16 cellular contexts compared by ENCODE assay signal in the genomic region with DNA sequence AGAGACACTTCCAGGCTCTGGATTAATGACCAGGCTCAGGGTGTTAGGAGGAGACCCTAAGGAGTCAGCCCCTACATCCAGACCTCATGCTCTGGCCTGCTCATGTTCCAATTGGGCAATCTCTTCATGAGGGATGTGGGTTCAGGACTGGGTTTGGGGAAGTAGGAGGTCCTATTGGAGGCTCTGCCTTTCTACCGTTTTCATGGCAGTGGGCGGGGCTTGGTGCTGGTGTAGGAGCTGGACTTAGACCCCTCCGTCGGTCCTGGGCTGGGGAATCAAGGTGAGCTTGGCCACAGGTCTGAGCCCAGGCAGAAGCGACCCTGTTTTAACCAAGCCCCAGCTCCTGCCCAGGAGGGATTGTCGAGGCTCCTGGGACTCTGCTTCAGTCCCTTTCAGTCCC.
"Had no signal": no experiment of that assay in that cellular context is flagged by ENCODE, and none has a peak within 500 bp of the region (broad histone marks: within the 10 kb centered on the region; RNA-seq: fewer than 3 reads in every experiment).

No MANE protein-coding gene starts in this region.

- H3K4me3 ChIP-seq: gastrocnemius medialis, heart right ventricle had no signal

- DNase-seq: activated CD4-positive, alpha-beta T cell treated with anti-CD3 and anti-CD28 coated beads, Interleukin-2, amount 50 U/mL, for 1 hour; activated CD8-positive, alpha-beta memory T cell treated with anti-CD3 and anti-CD28 coated beads for 24 hours; activated naive CD4-positive, alpha-beta T cell; activated naive CD8-positive, alpha-beta T cell treated with anti-CD3 and anti-CD28 coated beads, Interleukin-2, amount 10 ng/mL, durations not matched to agents 7 days and 5 days; endodermal cell; gastrocnemius medialis; heart right ventricle; mammary epithelial cell; naive thymus-derived CD4-positive, alpha-beta T cell; stimulated activated CD4-positive, alpha-beta T cell treated with anti-CD3 and anti-CD28 coated beads, Interleukin-12 subunit alpha, Interleukin-12 subunit beta, amount 100 ng/mL, for 4 hours; stimulated activated CD4-positive, alpha-beta T cell treated with anti-CD3 and anti-CD28 coated beads, Interleukin-2, amount 100 ng/mL, for 48 hours; stimulated activated naive B cell treated with anti-CD40 and anti-IgM and Interleukin-4, amounts not matched to agents 10 μg/mL and 1 μg/mL and 100 μg/mL, for 72 hours; T-helper 9 cell had no signal

- H3K4me1 ChIP-seq: gastrocnemius medialis, parathyroid adenoma had no signal

- H3K9me3 ChIP-seq: gastrocnemius medialis, neutrophil had no signal

- H3K36me3 ChIP-seq: gastrocnemius medialis, heart right ventricle, neutrophil had no signal

- ATAC-seq: activated CD4-positive, CD25-positive, alpha-beta regulatory T cell treated with anti-CD3 and anti-CD28 coated beads, Interleukin-2, amount 50 U/mL, for 24 hours; gastrocnemius medialis; heart right ventricle; naive thymus-derived CD4-positive, alpha-beta T cell; stimulated activated naive B cell treated with anti-CD40 and anti-IgM and Interleukin-4, amounts not matched to agents 10 μg/mL and 1 μg/mL and 100 μg/mL, for 72 hours had no signal
